ENCODE assay signal across 9 cellular contexts in genomic region chr17:67289174-67289876, GRCh38. TPM values are rescaled to one million over a fixed set of nuclear protein-coding genes. Genes with fewer than 3 reads are reported as not detected.
DNase-seq lines count a peak whose midpoint lies in the region; ATAC-seq and TF ChIP-seq lines count a peak whose summit lies in the region.
"Had no signal": no experiment of that assay in that cellular context is flagged by ENCODE, and none has a peak within 500 bp of the region (broad histone marks: within the 10 kb centered on the region; RNA-seq: fewer than 3 reads in every experiment).

No MANE protein-coding gene starts in this region.

- H3K27me3 Mint-ChIP-seq in activated T-helper 2 cell treated with anti-CD3 and anti-CD28 coated beads, Interferon-gamma antibody, Interleukin-2, Interleukin-4, amounts not matched to agents 10 μg/mL and 5 μg/mL and 100 μg/mL, durations not matched to agents 14 hours and 24 hours and 36 hours (ENCODE audit: low read depth) = no peaks in the 10 kb centered on the region

- H3K4me3 ChIP-seq in adipocyte (ENCODE audit: low read length) = peak overlapping the region; percentile 48
- H3K4me3 ChIP-seq in heart left ventricle = no peak overlapping the region

- H3K9ac ChIP-seq in adipocyte (ENCODE audit: low read length) = peak overlapping the region; percentile 43

- TF ChIP-seq POLR2A in heart left ventricle (IDR thresholded peaks at IDR 0.05) = no peak

- no peak for TF ChIP-seq CTCF in heart left ventricle (IDR thresholded peaks at IDR 0.05)

- H3K27me3 ChIP-seq in adipocyte (replicated peaks; ENCODE audit: control insufficient read depth, insufficient read depth, low read length) = no peaks in the 10 kb centered on the region
- H3K27me3 ChIP-seq in heart left ventricle = no peaks in the 10 kb centered on the region

- no peaks in the 10 kb centered on the region for H3K9me3 Mint-ChIP-seq in activated T-helper 2 cell treated with anti-CD3 and anti-CD28 coated beads, Interferon-gamma antibody, Interleukin-2, Interleukin-4, amounts not matched to agents 10 μg/mL and 5 μg/mL and 100 μg/mL, durations not matched to agents 14 hours and 24 hours and 36 hours

- H3K36me3 Mint-ChIP-seq in activated T-helper 2 cell treated with anti-CD3 and anti-CD28 coated beads, Interferon-gamma antibody, Interleukin-2, Interleukin-4, amounts not matched to agents 10 μg/mL and 5 μg/mL and 100 μg/mL, durations not matched to agents 14 hours and 24 hours and 36 hours (ENCODE audit: low read depth) = no peaks in the 10 kb centered on the region

- H3K4me1 ChIP-seq in adipocyte (ENCODE audit: control insufficient read depth, insufficient read depth, low read length) = peaks cover 22% of the 10 kb centered on the region
- peaks cover 0 to 28% (median 19%) of the 10 kb centered on the region in 12 donors for H3K4me1 ChIP-seq in heart left ventricle

- H3K27ac ChIP-seq in heart left ventricle = peak overlapping the region in 2 of 12 donors; percentile 3 to 32
- H3K27ac ChIP-seq: HL-60 had no signal

- 12 to 31% (median 18%) methylated on average over 14 of the region's 14 CpGs for WGBS in heart left ventricle, 4 donors

- no peak overlapping the region for H3K27ac Mint-ChIP-seq in activated T-helper 2 cell treated with anti-CD3 and anti-CD28 coated beads, Interferon-gamma antibody, Interleukin-2, Interleukin-4, amounts not matched to agents 10 μg/mL and 5 μg/mL and 100 μg/mL, durations not matched to agents 14 hours and 24 hours and 36 hours

- H3K9me3 ChIP-seq in adipocyte (ENCODE audit: control insufficient read depth, low read length) (no peaks in the 10 kb centered on the region), heart left ventricle (peaks cover 0 to 6% (median 0%) of the 10 kb centered on the region in 12 donors)

- intact Hi-C loops in heart left ventricle (cut with DNase I) = loop anchor here in 2 of 10 donors (5.0 to 10.0 kb wide), 2 partner anchors 42 to 65 kb away; partner anchors contain the start of gene HELZ (in 1 of the 2)
- intact Hi-C loops in activated T-helper 2 cell treated with anti-CD3 and anti-CD28 coated beads, Interferon-gamma antibody, Interleukin-2, Interleukin-4, amounts not matched to agents 10 μg/mL and 5 μg/mL and 100 μg/mL, durations not matched to agents 14 hours and 24 hours and 36 hours (cut with micrococcal nuclease) = no loop called here

- no peaks in the 10 kb centered on the region for H3K36me3 ChIP-seq in adipocyte (ENCODE audit: control insufficient read depth, insufficient read depth, low read length, severe bottlenecking)
- H3K36me3 ChIP-seq in heart left ventricle = no peaks in the 10 kb centered on the region

- ATAC-seq in heart left ventricle (peak; percentile 83 to 91 (median 90)), HG02610 (IDR thresholded peaks at IDR 0.05; ENCODE audit: unreplicated experiment) (no peak), HG02973 (IDR thresholded peaks at IDR 0.05; ENCODE audit: unreplicated experiment) (no peak)

- peak; percentile 56 for DNase-seq in D341Med (ENCODE audit: low spot score)
- DNase-seq in adipocyte (ENCODE audit: low read depth) = peak; percentile 75
- peak; percentile 80 to 92 (median 86) for DNase-seq in heart left ventricle
- DNase-seq in pulmonary artery endothelial cell (ENCODE audit: low read depth, low spot score) = peak; percentile 45
- DNase-seq in activated naive CD4-positive, alpha-beta T cell treated with Interleukin-2 at 50 U/mL for 16 hours = no peak
- DNase-seq in activated T-helper 2 cell treated with anti-CD3 and anti-CD28 coated beads, Interferon-gamma antibody, Interleukin-2, Interleukin-4, amounts not matched to agents 10 μg/mL and 5 μg/mL and 100 μg/mL, durations not matched to agents 14 hours and 24 hours and 36 hours (ENCODE audit: low spot score) = no peak

- H3K4me1 Mint-ChIP-seq in activated T-helper 2 cell treated with anti-CD3 and anti-CD28 coated beads, Interferon-gamma antibody, Interleukin-2, Interleukin-4, amounts not matched to agents 10 μg/mL and 5 μg/mL and 100 μg/mL, durations not matched to agents 14 hours and 24 hours and 36 hours (ENCODE audit: low read depth) = no peaks in the 10 kb centered on the region

- no peak overlapping the region for H3K4me3 Mint-ChIP-seq in activated T-helper 2 cell treated with anti-CD3 and anti-CD28 coated beads, Interferon-gamma antibody, Interleukin-2, Interleukin-4, amounts not matched to agents 10 μg/mL and 5 μg/mL and 100 μg/mL, durations not matched to agents 14 hours and 24 hours and 36 hours (ENCODE audit: low read depth)

RNA-seq across cellular contexts. Expression of gene HELZ, which starts 44.3 kb away (rescaled TPM):
- total RNA-seq in heart left ventricle (10 to 100 TPM; 26.3 to 48.4 (median 32.5) TPM), pulmonary artery endothelial cell (28.8 and 61.2 TPM in 2 replicates)
- polyA plus RNA-seq in heart left ventricle = 1 to 10 TPM; 5.1 to 7.0 TPM
- total RNA-seq in activated T-helper 2 cell treated with anti-CD3 and anti-CD28 coated beads, Interferon-gamma antibody, Interleukin-2, Interleukin-4, amounts not matched to agents 10 μg/mL and 5 μg/mL and 100 μg/mL, durations not matched to agents 14 hours and 24 hours and 36 hours = 67.1 and 71.7 TPM in 2 replicates

Comparison
In these comparisons a context has a peak if more than half of its experiments do, and no peak if none do; other contexts are left out.
1. DNase-seq: peak in D341Med (single experiment), adipocyte (single experiment), heart left ventricle (5 of 5) and pulmonary artery endothelial cell (single experiment); none in activated naive CD4-positive, alpha-beta T cell treated with Interleukin-2 at 50 U/mL for 16 hours (single experiment) and activated T-helper 2 cell treated with anti-CD3 and anti-CD28 coated beads, Interferon-gamma antibody, Interleukin-2, Interleukin-4, amounts not matched to agents 10 μg/mL and 5 μg/mL and 100 μg/mL, durations not matched to agents 14 hours and 24 hours and 36 hours (single experiment).
2. ATAC-seq: peak in heart left ventricle (4 of 4); none in HG02610 (single experiment) and HG02973 (single experiment).